In the genomic region with DNA sequence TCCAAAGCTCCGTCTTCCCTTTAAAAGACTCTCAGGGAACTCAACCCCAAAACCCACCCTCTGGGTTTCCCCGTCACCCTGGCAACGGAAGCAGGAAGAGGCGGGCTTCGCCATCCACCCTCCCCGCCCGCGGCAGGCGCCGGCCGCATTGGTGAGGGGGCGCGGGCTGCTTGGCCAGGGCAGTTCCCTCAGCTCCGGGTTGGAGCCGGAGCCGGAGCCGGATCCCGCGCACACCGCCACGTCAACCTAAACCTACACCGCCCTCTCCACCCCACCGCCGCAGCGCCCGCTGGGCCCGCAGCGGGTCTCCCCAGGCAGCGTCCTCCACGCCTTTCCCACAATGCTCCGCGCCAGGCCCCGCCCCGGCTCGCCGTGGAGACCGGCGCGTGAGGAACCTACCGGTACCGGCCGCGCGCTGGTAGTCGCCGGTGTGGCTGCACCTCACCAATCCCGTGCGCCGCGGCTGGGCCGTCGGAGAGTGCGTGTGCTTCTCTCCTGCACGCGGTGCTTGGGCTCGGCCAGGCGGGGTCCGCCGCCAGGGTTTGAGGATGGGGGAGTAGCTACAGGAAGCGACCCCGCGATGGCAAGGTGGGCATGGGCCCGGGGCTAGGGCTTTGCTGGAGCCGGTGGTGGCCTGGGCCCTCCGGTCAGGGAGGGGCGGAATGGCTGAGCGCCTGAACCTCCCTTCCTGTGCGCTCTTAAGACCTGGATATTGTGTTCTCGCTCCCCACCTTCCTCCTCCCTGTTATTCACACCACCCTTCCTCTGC, we compare ENCODE assay signal across 1 cellular context.
TF ChIP-seq lines count a peak whose summit lies in the region.

A gene with protein sequence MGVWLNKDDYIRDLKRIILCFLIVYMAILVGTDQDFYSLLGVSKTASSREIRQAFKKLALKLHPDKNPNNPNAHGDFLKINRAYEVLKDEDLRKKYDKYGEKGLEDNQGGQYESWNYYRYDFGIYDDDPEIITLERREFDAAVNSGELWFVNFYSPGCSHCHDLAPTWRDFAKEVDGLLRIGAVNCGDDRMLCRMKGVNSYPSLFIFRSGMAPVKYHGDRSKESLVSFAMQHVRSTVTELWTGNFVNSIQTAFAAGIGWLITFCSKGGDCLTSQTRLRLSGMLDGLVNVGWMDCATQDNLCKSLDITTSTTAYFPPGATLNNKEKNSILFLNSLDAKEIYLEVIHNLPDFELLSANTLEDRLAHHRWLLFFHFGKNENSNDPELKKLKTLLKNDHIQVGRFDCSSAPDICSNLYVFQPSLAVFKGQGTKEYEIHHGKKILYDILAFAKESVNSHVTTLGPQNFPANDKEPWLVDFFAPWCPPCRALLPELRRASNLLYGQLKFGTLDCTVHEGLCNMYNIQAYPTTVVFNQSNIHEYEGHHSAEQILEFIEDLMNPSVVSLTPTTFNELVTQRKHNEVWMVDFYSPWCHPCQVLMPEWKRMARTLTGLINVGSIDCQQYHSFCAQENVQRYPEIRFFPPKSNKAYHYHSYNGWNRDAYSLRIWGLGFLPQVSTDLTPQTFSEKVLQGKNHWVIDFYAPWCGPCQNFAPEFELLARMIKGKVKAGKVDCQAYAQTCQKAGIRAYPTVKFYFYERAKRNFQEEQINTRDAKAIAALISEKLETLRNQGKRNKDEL (plus strand): TSS at position 362 of the 769 bp plus-strand sequence. CDS start 1,830 bp downstream, outside the sequence.

TF ChIP-seq in K562, 482 proteins besides CTCF, POLR2A, EP300 and RAD21 (continued from another document and continues in another):
- TF ChIP-seq NR2C2 (CRISPR knock-in tag; IDR thresholded peaks at IDR 0.05): peak; percentile 67; the same call in 1 of the 2 replicates
- no peak for TF ChIP-seq NR2C2 (tag; IDR thresholded peaks at IDR 0.05)
- TF ChIP-seq MYBL2 (IDR thresholded peaks at IDR 0.05; ENCODE audit: low read depth): no peak
- no peak for TF ChIP-seq MYBL2 (CRISPR knock-in tag; IDR thresholded peaks at IDR 0.05; ENCODE audit: borderline replicate concordance)
- TF ChIP-seq, protein P1, sequence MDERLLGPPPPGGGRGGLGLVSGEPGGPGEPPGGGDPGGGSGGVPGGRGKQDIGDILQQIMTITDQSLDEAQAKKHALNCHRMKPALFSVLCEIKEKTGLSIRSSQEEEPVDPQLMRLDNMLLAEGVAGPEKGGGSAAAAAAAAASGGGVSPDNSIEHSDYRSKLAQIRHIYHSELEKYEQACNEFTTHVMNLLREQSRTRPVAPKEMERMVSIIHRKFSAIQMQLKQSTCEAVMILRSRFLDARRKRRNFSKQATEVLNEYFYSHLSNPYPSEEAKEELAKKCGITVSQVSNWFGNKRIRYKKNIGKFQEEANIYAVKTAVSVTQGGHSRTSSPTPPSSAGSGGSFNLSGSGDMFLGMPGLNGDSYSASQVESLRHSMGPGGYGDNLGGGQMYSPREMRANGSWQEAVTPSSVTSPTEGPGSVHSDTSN (CRISPR knock-in tag; IDR thresholded peaks at IDR 0.05; ENCODE audit: low read depth): no peak
- TF ChIP-seq, protein P1 (tag; conservative IDR thresholded peaks at IDR 0.05; ENCODE audit: low read depth): no peak
- TF ChIP-seq, protein P2, sequence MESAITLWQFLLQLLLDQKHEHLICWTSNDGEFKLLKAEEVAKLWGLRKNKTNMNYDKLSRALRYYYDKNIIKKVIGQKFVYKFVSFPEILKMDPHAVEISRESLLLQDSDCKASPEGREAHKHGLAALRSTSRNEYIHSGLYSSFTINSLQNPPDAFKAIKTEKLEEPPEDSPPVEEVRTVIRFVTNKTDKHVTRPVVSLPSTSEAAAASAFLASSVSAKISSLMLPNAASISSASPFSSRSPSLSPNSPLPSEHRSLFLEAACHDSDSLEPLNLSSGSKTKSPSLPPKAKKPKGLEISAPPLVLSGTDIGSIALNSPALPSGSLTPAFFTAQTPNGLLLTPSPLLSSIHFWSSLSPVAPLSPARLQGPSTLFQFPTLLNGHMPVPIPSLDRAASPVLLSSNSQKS (CRISPR knock-in tag; IDR thresholded peaks at IDR 0.05): no peak
- no peak for TF ChIP-seq BRF1 (IDR thresholded peaks at IDR 0.05; ENCODE audit: borderline replicate concordance, extremely low read depth, insufficient read length)
- TF ChIP-seq ZNF696 (CRISPR knock-in tag; conservative IDR thresholded peaks at IDR 0.05): no peak
- peak; percentile 48; the same call in 1 of the 2 replicates for TF ChIP-seq SP1 (CRISPR knock-in tag; IDR thresholded peaks at IDR 0.05)
- TF ChIP-seq NR2F6 (CRISPR knock-in tag; IDR thresholded peaks at IDR 0.05): no peak
- no peak for TF ChIP-seq ZNF408 (CRISPR knock-in tag; IDR thresholded peaks at IDR 0.05; ENCODE audit: low read depth)
- no peak for TF ChIP-seq HNRNPK (IDR thresholded peaks at IDR 0.05; ENCODE audit: low read depth, low read length, poor library complexity, severe bottlenecking)
- 0 out of 2 replicates have a peak, but pooled peaks have one; percentile 60 for TF ChIP-seq ZC3H11A (IDR thresholded peaks at IDR 0.05; ENCODE audit: low read depth, low read length)
- TF ChIP-seq, protein P3, sequence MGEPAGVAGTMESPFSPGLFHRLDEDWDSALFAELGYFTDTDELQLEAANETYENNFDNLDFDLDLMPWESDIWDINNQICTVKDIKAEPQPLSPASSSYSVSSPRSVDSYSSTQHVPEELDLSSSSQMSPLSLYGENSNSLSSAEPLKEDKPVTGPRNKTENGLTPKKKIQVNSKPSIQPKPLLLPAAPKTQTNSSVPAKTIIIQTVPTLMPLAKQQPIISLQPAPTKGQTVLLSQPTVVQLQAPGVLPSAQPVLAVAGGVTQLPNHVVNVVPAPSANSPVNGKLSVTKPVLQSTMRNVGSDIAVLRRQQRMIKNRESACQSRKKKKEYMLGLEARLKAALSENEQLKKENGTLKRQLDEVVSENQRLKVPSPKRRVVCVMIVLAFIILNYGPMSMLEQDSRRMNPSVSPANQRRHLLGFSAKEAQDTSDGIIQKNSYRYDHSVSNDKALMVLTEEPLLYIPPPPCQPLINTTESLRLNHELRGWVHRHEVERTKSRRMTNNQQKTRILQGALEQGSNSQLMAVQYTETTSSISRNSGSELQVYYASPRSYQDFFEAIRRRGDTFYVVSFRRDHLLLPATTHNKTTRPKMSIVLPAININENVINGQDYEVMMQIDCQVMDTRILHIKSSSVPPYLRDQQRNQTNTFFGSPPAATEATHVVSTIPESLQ (CRISPR knock-in tag; IDR thresholded peaks at IDR 0.05): no peak
- no peak for TF ChIP-seq NELFE (IDR thresholded peaks at IDR 0.05; ENCODE audit: insufficient read depth, insufficient read length)
- peak; percentile 23 to 34; a peak in 1 of 4 replicates for TF ChIP-seq SIN3A (IDR thresholded peaks at IDR 0.05; ENCODE audit: borderline replicate concordance in 2 of 2, control insufficient read depth in 1 of 2, low read depth in 2 of 2, low read length in 2 of 2)
- TF ChIP-seq ZNF3 (CRISPR knock-in tag; IDR thresholded peaks at IDR 0.05): no peak
- no peak for TF ChIP-seq KHSRP (IDR thresholded peaks at IDR 0.05)
- TF ChIP-seq, protein P4, sequence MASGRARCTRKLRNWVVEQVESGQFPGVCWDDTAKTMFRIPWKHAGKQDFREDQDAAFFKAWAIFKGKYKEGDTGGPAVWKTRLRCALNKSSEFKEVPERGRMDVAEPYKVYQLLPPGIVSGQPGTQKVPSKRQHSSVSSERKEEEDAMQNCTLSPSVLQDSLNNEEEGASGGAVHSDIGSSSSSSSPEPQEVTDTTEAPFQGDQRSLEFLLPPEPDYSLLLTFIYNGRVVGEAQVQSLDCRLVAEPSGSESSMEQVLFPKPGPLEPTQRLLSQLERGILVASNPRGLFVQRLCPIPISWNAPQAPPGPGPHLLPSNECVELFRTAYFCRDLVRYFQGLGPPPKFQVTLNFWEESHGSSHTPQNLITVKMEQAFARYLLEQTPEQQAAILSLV (tag; IDR thresholded peaks at IDR 0.05): no peak
- TF ChIP-seq HMGN3 (IDR thresholded peaks at IDR 0.05; ENCODE audit: borderline replicate concordance, extremely low read depth, insufficient read length, low read depth, low read length): peak; percentile 94
- TF ChIP-seq, protein P5, sequence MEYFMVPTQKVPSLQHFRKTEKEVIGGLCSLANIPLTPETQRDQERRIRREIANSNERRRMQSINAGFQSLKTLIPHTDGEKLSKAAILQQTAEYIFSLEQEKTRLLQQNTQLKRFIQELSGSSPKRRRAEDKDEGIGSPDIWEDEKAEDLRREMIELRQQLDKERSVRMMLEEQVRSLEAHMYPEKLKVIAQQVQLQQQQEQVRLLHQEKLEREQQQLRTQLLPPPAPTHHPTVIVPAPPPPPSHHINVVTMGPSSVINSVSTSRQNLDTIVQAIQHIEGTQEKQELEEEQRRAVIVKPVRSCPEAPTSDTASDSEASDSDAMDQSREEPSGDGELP (CRISPR knock-in tag; IDR thresholded peaks at IDR 0.05; ENCODE audit: borderline replicate concordance): peak; percentile 68
- no peak for TF ChIP-seq KAT8 (IDR thresholded peaks at IDR 0.05; ENCODE audit: low read depth)
- no peak for TF ChIP-seq SNIP1 (IDR thresholded peaks at IDR 0.05; ENCODE audit: low read depth)
- TF ChIP-seq HDGF (IDR thresholded peaks at IDR 0.05): no peak
- TF ChIP-seq FOXA3 (CRISPR knock-in tag; conservative IDR thresholded peaks at IDR 0.05 in 1 of 2, IDR thresholded peaks at IDR 0.05 in 1 of 2): peak in 1 of 2 experiments; percentile 69; a peak in 1 of 4 replicates
- TF ChIP-seq ARNT (IDR thresholded peaks at IDR 0.05): no peak
- 0 out of 2 replicates have a peak, but pooled peaks have one; percentile 42 for TF ChIP-seq ELF2 (CRISPR knock-in tag; IDR thresholded peaks at IDR 0.05)
- TF ChIP-seq, protein P6, sequence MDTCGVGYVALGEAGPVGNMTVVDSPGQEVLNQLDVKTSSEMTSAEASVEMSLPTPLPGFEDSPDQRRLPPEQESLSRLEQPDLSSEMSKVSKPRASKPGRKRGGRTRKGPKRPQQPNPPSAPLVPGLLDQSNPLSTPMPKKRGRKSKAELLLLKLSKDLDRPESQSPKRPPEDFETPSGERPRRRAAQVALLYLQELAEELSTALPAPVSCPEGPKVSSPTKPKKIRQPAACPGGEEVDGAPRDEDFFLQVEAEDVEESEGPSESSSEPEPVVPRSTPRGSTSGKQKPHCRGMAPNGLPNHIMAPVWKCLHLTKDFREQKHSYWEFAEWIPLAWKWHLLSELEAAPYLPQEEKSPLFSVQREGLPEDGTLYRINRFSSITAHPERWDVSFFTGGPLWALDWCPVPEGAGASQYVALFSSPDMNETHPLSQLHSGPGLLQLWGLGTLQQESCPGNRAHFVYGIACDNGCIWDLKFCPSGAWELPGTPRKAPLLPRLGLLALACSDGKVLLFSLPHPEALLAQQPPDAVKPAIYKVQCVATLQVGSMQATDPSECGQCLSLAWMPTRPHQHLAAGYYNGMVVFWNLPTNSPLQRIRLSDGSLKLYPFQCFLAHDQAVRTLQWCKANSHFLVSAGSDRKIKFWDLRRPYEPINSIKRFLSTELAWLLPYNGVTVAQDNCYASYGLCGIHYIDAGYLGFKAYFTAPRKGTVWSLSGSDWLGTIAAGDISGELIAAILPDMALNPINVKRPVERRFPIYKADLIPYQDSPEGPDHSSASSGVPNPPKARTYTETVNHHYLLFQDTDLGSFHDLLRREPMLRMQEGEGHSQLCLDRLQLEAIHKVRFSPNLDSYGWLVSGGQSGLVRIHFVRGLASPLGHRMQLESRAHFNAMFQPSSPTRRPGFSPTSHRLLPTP (IDR thresholded peaks at IDR 0.05; ENCODE audit: borderline replicate concordance, extremely low read depth, insufficient read length): no peak
- no peak for TF ChIP-seq RBM15 (IDR thresholded peaks at IDR 0.05; ENCODE audit: insufficient read depth, low read length)
- peak; percentile 83 for TF ChIP-seq GABPA (tag; conservative IDR thresholded peaks at IDR 0.05; ENCODE audit: low read depth)
- TF ChIP-seq CCNT2 (IDR thresholded peaks at IDR 0.05; ENCODE audit: borderline replicate concordance, extremely low read depth, insufficient read length, low read depth, low read length): peak; percentile 93
- TF ChIP-seq, protein P7, sequence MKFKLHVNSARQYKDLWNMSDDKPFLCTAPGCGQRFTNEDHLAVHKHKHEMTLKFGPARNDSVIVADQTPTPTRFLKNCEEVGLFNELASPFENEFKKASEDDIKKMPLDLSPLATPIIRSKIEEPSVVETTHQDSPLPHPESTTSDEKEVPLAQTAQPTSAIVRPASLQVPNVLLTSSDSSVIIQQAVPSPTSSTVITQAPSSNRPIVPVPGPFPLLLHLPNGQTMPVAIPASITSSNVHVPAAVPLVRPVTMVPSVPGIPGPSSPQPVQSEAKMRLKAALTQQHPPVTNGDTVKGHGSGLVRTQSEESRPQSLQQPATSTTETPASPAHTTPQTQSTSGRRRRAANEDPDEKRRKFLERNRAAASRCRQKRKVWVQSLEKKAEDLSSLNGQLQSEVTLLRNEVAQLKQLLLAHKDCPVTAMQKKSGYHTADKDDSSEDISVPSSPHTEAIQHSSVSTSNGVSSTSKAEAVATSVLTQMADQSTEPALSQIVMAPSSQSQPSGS (CRISPR knock-in tag; IDR thresholded peaks at IDR 0.05): 0 out of 2 replicates have a peak, but pooled peaks have one; percentile 22
- no peak for TF ChIP-seq ZNF707 (CRISPR knock-in tag; conservative IDR thresholded peaks at IDR 0.05)
- no peak for TF ChIP-seq TEAD2 (tag; IDR thresholded peaks at IDR 0.05)
- no peak for TF ChIP-seq ZNF551 (CRISPR knock-in tag; IDR thresholded peaks at IDR 0.05)
- no peak for TF ChIP-seq MIER1 (IDR thresholded peaks at IDR 0.05; ENCODE audit: low read depth)
- peak; percentile 71 for TF ChIP-seq SMAD4 (CRISPR knock-in tag; conservative IDR thresholded peaks at IDR 0.05)
- TF ChIP-seq HLTF (IDR thresholded peaks at IDR 0.05): 0 out of 2 replicates have a peak, but pooled peaks have one; percentile 31
- TF ChIP-seq RBM34 (IDR thresholded peaks at IDR 0.05; ENCODE audit: borderline replicate concordance, insufficient read depth, low read length): 0 out of 2 replicates have a peak, but pooled peaks have one; percentile 87
- peak; percentile 45; the same call in 1 of the 2 replicates for TF ChIP-seq KDM2B (CRISPR knock-in tag; IDR thresholded peaks at IDR 0.05)
- TF ChIP-seq BACH1 (tag; IDR thresholded peaks at IDR 0.05): no peak
- TF ChIP-seq GABPB1 (CRISPR knock-in tag; IDR thresholded peaks at IDR 0.05): peak; percentile 60; the same call in 1 of the 2 replicates
- TF ChIP-seq, protein P8, sequence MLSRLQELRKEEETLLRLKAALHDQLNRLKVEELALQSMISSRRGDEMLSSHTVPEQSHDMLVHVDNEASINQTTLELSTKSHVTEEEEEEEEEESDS (CRISPR knock-in tag; IDR thresholded peaks at IDR 0.05): no peak
- TF ChIP-seq ZC3H4 (CRISPR knock-in tag; IDR thresholded peaks at IDR 0.05; ENCODE audit: borderline replicate concordance): no peak
- no peak for TF ChIP-seq ETV5 (CRISPR knock-in tag; IDR thresholded peaks at IDR 0.05; ENCODE audit: low read depth)
- peak; percentile 46 for TF ChIP-seq NEUROD1 (IDR thresholded peaks at IDR 0.05; ENCODE audit: borderline replicate concordance, low read depth, low read length, partially characterized antibody)
- TF ChIP-seq RBBP5 (IDR thresholded peaks at IDR 0.05; ENCODE audit: borderline replicate concordance, insufficient read depth, low read length, poor library complexity, severe bottlenecking): peak; percentile 97
- 0 out of 2 replicates have a peak, but pooled peaks have one; percentile 12 for TF ChIP-seq SPI1 (IDR thresholded peaks at IDR 0.05; ENCODE audit: borderline replicate concordance, low read depth, low read length)
